ENCODE assay signal across 25 cellular contexts in the genomic region with DNA sequence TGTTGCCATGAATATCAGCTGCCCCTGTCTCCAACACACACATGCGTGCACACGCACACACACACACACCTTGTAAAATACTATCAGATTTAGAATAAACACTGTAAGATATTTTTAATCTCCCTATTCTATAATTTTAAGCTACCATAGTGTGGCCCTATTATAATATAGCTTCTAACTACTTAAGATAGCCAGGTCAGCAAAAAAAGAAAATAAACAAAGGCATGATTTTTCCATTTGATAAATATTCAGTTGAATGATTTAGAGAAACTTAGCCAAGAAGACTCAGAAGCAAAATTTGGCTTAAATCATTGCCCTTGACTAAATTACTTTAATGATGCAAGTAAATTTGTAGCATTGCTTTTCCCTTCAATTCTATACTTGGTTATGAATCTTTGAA.
"Had no signal": no experiment of that assay in that cellular context is flagged by ENCODE, and none has a peak within 500 bp of the region (broad histone marks: within the 10 kb centered on the region; RNA-seq: fewer than 3 reads in every experiment).

No MANE protein-coding gene starts in this region.

- H3K9me3 Mint-ChIP-seq: immature natural killer cell; memory B cell; natural killer cell; neural progenitor cell; stimulated activated naive CD8-positive, alpha-beta T cell treated with anti-CD3 and anti-CD28 coated beads, Interleukin-15, amount 100 ng/mL, for 72 hours had no signal

- H3K9ac ChIP-seq: neural progenitor cell, parathyroid adenoma had no signal

- H3K9me3 ChIP-seq: suprapubic skin, thyroid gland, vagina had no signal

- H3K4me2 ChIP-seq: neural progenitor cell, smooth muscle cell had no signal

- H3K36me3 Mint-ChIP-seq: immature natural killer cell, natural killer cell, neural progenitor cell had no signal

- H3K4me3 Mint-ChIP-seq: immature natural killer cell; memory B cell; natural killer cell; neural progenitor cell; stimulated activated naive CD8-positive, alpha-beta T cell treated with anti-CD3 and anti-CD28 coated beads, Interleukin-15, amount 100 ng/mL, for 72 hours had no signal

- H3K27ac Mint-ChIP-seq: immature natural killer cell, memory B cell, natural killer cell, neural progenitor cell, progenitor cell of endocrine pancreas had no signal

- ATAC-seq: left lobe of liver; natural killer cell; sciatic nerve; stimulated activated naive CD8-positive, alpha-beta T cell treated with anti-CD3 and anti-CD28 coated beads, Interleukin-15, amount 100 ng/mL, for 72 hours had no signal

- H3K36me3 ChIP-seq: neural progenitor cell, suprapubic skin, thyroid gland, vagina had no signal

- H3K27ac ChIP-seq: neural progenitor cell, parathyroid adenoma, suprapubic skin, thyroid gland, vagina had no signal

- H3K27me3 Mint-ChIP-seq: memory B cell; progenitor cell of endocrine pancreas; stimulated activated naive CD8-positive, alpha-beta T cell treated with anti-CD3 and anti-CD28 coated beads, Interleukin-15, amount 100 ng/mL, for 72 hours had no signal

- H3K4me3 ChIP-seq: lung, neural progenitor cell, smooth muscle cell, suprapubic skin, thyroid gland, vagina had no signal

- H2AFZ ChIP-seq: neural progenitor cell, parathyroid adenoma had no signal

- H3K27me3 ChIP-seq: neural progenitor cell, suprapubic skin, thyroid gland, vagina had no signal

- H3K4me1 Mint-ChIP-seq: immature natural killer cell, memory B cell, natural killer cell had no signal

- H3K4me1 ChIP-seq: neural progenitor cell, suprapubic skin, thyroid gland, vagina had no signal

- FAIRE-seq: frontal cortex, keratinocyte had no signal

- DNase-seq: cortex of kidney; effector CD4-positive, alpha-beta T cell; hypothalamus; immature natural killer cell; natural killer cell; stimulated activated CD4-positive, alpha-beta T cell treated with anti-CD3 and anti-CD28 coated beads, Interleukin-12 subunit alpha, Interleukin-12 subunit beta, amount 100 ng/mL, for 4 hours; stimulated activated CD4-positive, alpha-beta T cell treated with anti-CD3 and anti-CD28 coated beads, Interleukin-1b, Interleukin-23, amount 100 ng/mL, for 48 hours; stimulated activated CD4-positive, alpha-beta T cell treated with anti-CD3 and anti-CD28 coated beads, Interleukin-4, amount 100 ng/mL, for 1 hour; stimulated activated CD8-positive, alpha-beta memory T cell treated with anti-CD3 and anti-CD28 coated beads, Interleukin-4, amount 100 ng/mL, for 48 hours; stimulated activated naive CD4-positive, alpha-beta T cell; stimulated activated naive CD8-positive, alpha-beta T cell treated with anti-CD3 and anti-CD28 coated beads, Interleukin-15, amount 100 ng/mL, for 72 hours; thyroid gland; trophoblast cell had no signal
